In genomic region chr2:60440080-60440753, GRCh38 we compare ENCODE assay signal across 18 cellular contexts.
A peak's percentile ranks its signal among the peaks of the same experiment; 100 is the strongest.
DNase-seq lines count a peak whose midpoint lies in the region; ATAC-seq and TF ChIP-seq lines count a peak whose summit lies in the region.
"Had no signal": no experiment of that assay in that cellular context is flagged by ENCODE, and none has a peak within 500 bp of the region (broad histone marks: within the 10 kb centered on the region; RNA-seq: fewer than 3 reads in every experiment).

No MANE protein-coding gene starts in this region.

- H3K4me2 ChIP-seq in SU-DHL-6 (ENCODE audit: low read depth, low read length, poor library complexity, severe bottlenecking) = peak overlapping the region; percentile 48
- H3K4me2 ChIP-seq: KMS-11 had no signal

- peak; percentile 43 for DNase-seq in GM12865 (ENCODE audit: low read depth)
- no peak for DNase-seq in naive thymus-derived CD4-positive, alpha-beta T cell
- DNase-seq in activated CD4-positive, alpha-beta memory T cell treated with anti-CD3 and anti-CD28 coated beads, Interleukin-2, amount 10 ng/mL, durations not matched to agents 7 days and 5 days = no peak
- DNase-seq in stimulated activated naive CD8-positive, alpha-beta T cell treated with anti-CD3 and anti-CD28 coated beads, Interleukin-15, Interleukin-2, amounts not matched to agents 100 U/mL and 50 U/mL, for 24 hours = no peak
- DNase-seq in activated CD4-positive, CD25-positive, alpha-beta regulatory T cell treated with anti-CD3 and anti-CD28 coated beads, Interleukin-2, amount 50 U/mL, for 72 hours = no peak
- DNase-seq: activated CD4-positive, alpha-beta T cell treated with anti-CD3 and anti-CD28 coated beads for 48 hours; activated T-cell treated with anti-CD3 and anti-CD28 coated beads, Interleukin-2, amount 50 U/mL, for 4 hours; amniotic stem cell; kidney glomerular epithelial cell; NCI-H1694; NCI-H524 treated with DMSO at 0.1 percent for 48 hours; stimulated activated CD4-positive, alpha-beta T cell treated with anti-CD3 and anti-CD28 coated beads, Interleukin-2, amount 100 ng/mL, for 24 hours had no signal

- H2AFZ ChIP-seq in SU-DHL-6 (ENCODE audit: low read depth, low read length, severe bottlenecking) = peak overlapping the region; percentile 39

- no peak overlapping the region for H3K4me3 ChIP-seq in GM12865 (ENCODE audit: low read depth, low read length)
- H3K4me3 ChIP-seq in SU-DHL-6 (ENCODE audit: insufficient read depth, low read length, poor library complexity, severe bottlenecking) = peak overlapping the region; percentile 4
- no peak overlapping the region for H3K4me3 ChIP-seq in naive thymus-derived CD4-positive, alpha-beta T cell (ENCODE audit: low read length)
- H3K4me3 ChIP-seq: HAP-1 had no signal

- no peak overlapping the region for H3K27ac Mint-ChIP-seq in naive thymus-derived CD4-positive, alpha-beta T cell
- no peak overlapping the region for H3K27ac Mint-ChIP-seq in activated CD4-positive, alpha-beta memory T cell treated with anti-CD3 and anti-CD28 coated beads, Interleukin-2, amount 10 ng/mL, durations not matched to agents 7 days and 5 days

- no peaks in the 10 kb centered on the region for H3K36me3 Mint-ChIP-seq in naive thymus-derived CD4-positive, alpha-beta T cell
- no peaks in the 10 kb centered on the region for H3K36me3 Mint-ChIP-seq in activated CD4-positive, alpha-beta memory T cell treated with anti-CD3 and anti-CD28 coated beads, Interleukin-2, amount 10 ng/mL, durations not matched to agents 7 days and 5 days (ENCODE audit: low read depth)

- CTCF ChIA-PET in naive thymus-derived CD4-positive, alpha-beta T cell (lab: Charles Lee) = no interaction called here
- CTCF ChIA-PET in activated CD4-positive, alpha-beta memory T cell treated with anti-CD3 and anti-CD28 coated beads, Interleukin-2, amount 10 ng/mL, durations not matched to agents 7 days and 5 days (lab: Charles Lee) = no interaction called here

- H3K79me2 ChIP-seq in SU-DHL-6 (ENCODE audit: insufficient read depth, low read length) = no peaks in the 10 kb centered on the region

- H3K9me2 ChIP-seq in SU-DHL-6 (replicated peaks; ENCODE audit: insufficient read depth, low read length) = no peaks in the 10 kb centered on the region

- H3K36me3 ChIP-seq in SU-DHL-6 (ENCODE audit: low read length) = no peaks in the 10 kb centered on the region
- no peaks in the 10 kb centered on the region for H3K36me3 ChIP-seq in naive thymus-derived CD4-positive, alpha-beta T cell (ENCODE audit: control insufficient read depth in 2 of 3, insufficient read depth in 3 of 3, low read length in 3 of 3)
- H3K36me3 ChIP-seq: HAP-1 had no signal

- H3K9me3 ChIP-seq in SU-DHL-6 (ENCODE audit: insufficient read depth, low read length) = no peaks in the 10 kb centered on the region
- H3K9me3 ChIP-seq in naive thymus-derived CD4-positive, alpha-beta T cell (ENCODE audit: control insufficient read depth in 2 of 3, low read length in 3 of 3) = no peaks in the 10 kb centered on the region
- H3K9me3 ChIP-seq: HAP-1 had no signal

- peaks cover 0 to 4% (median 0%) of the 10 kb centered on the region in 7 donors for H3K4me1 Mint-ChIP-seq in naive thymus-derived CD4-positive, alpha-beta T cell
- H3K4me1 Mint-ChIP-seq in activated CD4-positive, alpha-beta memory T cell treated with anti-CD3 and anti-CD28 coated beads, Interleukin-2, amount 10 ng/mL, durations not matched to agents 7 days and 5 days = no peaks in the 10 kb centered on the region

- H3F3A ChIP-seq in SU-DHL-6 (ENCODE audit: insufficient read depth) = peaks cover 14% of the 10 kb centered on the region; the same call in 1 of the 2 replicates

- H3K27me3 ChIP-seq in SU-DHL-6 (ENCODE audit: low read length) = no peaks in the 10 kb centered on the region
- no peaks in the 10 kb centered on the region for H3K27me3 ChIP-seq in naive thymus-derived CD4-positive, alpha-beta T cell (ENCODE audit: control insufficient read depth in 2 of 2, insufficient read depth in 2 of 2, low read length in 2 of 2)

- H3K9ac ChIP-seq in SU-DHL-6 (ENCODE audit: low read length) = peak overlapping the region; percentile 41
- H3K9ac ChIP-seq: KMS-11 had no signal

- TF ChIP-seq CTCF in GM12865 (IDR thresholded peaks at IDR 0.05; ENCODE audit: insufficient read depth, low read depth, low read length, missing control alignments) (no peak), SU-DHL-6 (IDR thresholded peaks at IDR 0.05; ENCODE audit: insufficient read depth, low read length, poor library complexity, severe bottlenecking) (no peak)

- no peak overlapping the region for H3K4me3 Mint-ChIP-seq in naive thymus-derived CD4-positive, alpha-beta T cell
- H3K4me3 Mint-ChIP-seq in activated CD4-positive, alpha-beta memory T cell treated with anti-CD3 and anti-CD28 coated beads, Interleukin-2, amount 10 ng/mL, durations not matched to agents 7 days and 5 days = no peak overlapping the region
- H3K4me3 Mint-ChIP-seq: activated T-cell treated with anti-CD3 and anti-CD28 coated beads, Interleukin-2, amount 50 U/mL, for 4 hours had no signal

- peak overlapping the region; percentile 58 for H3K27ac ChIP-seq in SU-DHL-6 (ENCODE audit: low read depth, low read length)
- no peak overlapping the region for H3K27ac ChIP-seq in naive thymus-derived CD4-positive, alpha-beta T cell (ENCODE audit: low read depth, low read length)
- H3K27ac ChIP-seq: epithelial cell of prostate, KMS-11 had no signal

- intact Hi-C loops in naive thymus-derived CD4-positive, alpha-beta T cell (cut with micrococcal nuclease) = no loop called here

- POLR2A ChIA-PET in naive thymus-derived CD4-positive, alpha-beta T cell (lab: Charles Lee) = no interaction called here
- POLR2A ChIA-PET in activated CD4-positive, alpha-beta memory T cell treated with anti-CD3 and anti-CD28 coated beads, Interleukin-2, amount 10 ng/mL, durations not matched to agents 7 days and 5 days (lab: Charles Lee) = no interaction called here

- peak; percentile 28 for ATAC-seq in GM19438 (IDR thresholded peaks at IDR 0.05; ENCODE audit: low read depth, unreplicated experiment)
- peak; percentile 25 for ATAC-seq in HG03108 (IDR thresholded peaks at IDR 0.05; ENCODE audit: unreplicated experiment)
- ATAC-seq in naive thymus-derived CD4-positive, alpha-beta T cell = no peak
- no peak for ATAC-seq in stimulated activated naive CD8-positive, alpha-beta T cell treated with anti-CD3 and anti-CD28 coated beads, Interleukin-15, Interleukin-2, amounts not matched to agents 100 U/mL and 50 U/mL, for 24 hours

- peaks cover 0 to 18% (median 13%) of the 10 kb centered on the region in 5 donors for H3K27me3 Mint-ChIP-seq in naive thymus-derived CD4-positive, alpha-beta T cell
- no peaks in the 10 kb centered on the region for H3K27me3 Mint-ChIP-seq in activated CD4-positive, alpha-beta memory T cell treated with anti-CD3 and anti-CD28 coated beads, Interleukin-2, amount 10 ng/mL, durations not matched to agents 7 days and 5 days

- H3K9me3 Mint-ChIP-seq in naive thymus-derived CD4-positive, alpha-beta T cell = peaks cover 0 to 1% (median 0%) of the 10 kb centered on the region in 11 donors
- no peaks in the 10 kb centered on the region for H3K9me3 Mint-ChIP-seq in activated CD4-positive, alpha-beta memory T cell treated with anti-CD3 and anti-CD28 coated beads, Interleukin-2, amount 10 ng/mL, durations not matched to agents 7 days and 5 days
- H3K9me3 Mint-ChIP-seq: activated T-cell treated with anti-CD3 and anti-CD28 coated beads, Interleukin-2, amount 50 U/mL, for 4 hours had no signal

- no peaks in the 10 kb centered on the region for H4K20me1 ChIP-seq in SU-DHL-6 (ENCODE audit: low read depth, low read length)

- no peaks in the 10 kb centered on the region for H3K4me1 ChIP-seq in naive thymus-derived CD4-positive, alpha-beta T cell (ENCODE audit: control insufficient read depth in 2 of 2, insufficient read depth in 2 of 2, low read length in 2 of 2)

Comparison
In these comparisons a context has a peak if more than half of its experiments do, and no peak if none do; other contexts are left out.
1. ATAC-seq: peak in GM19438 (single experiment) and HG03108 (single experiment); none in naive thymus-derived CD4-positive, alpha-beta T cell (single experiment) and stimulated activated naive CD8-positive, alpha-beta T cell treated with anti-CD3 and anti-CD28 coated beads, Interleukin-15, Interleukin-2, amounts not matched to agents 100 U/mL and 50 U/mL, for 24 hours (single experiment).